ENCODE assay signal across 25 cellular contexts in genomic region chr6:23465912-23466311, GRCh38.
"Had no signal": no experiment of that assay in that cellular context is flagged by ENCODE, and none has a peak within 500 bp of the region (broad histone marks: within the 10 kb centered on the region; RNA-seq: fewer than 3 reads in every experiment).

No MANE protein-coding gene starts in this region.

- H3K27ac Mint-ChIP-seq: dendritic cell treated with granulocyte-macrophage colony-stimulating factor and Interleukin-4, amounts not matched to agents 40 ng/mL and 50 ng/mL, for 4 days; effector memory CD8-positive, alpha-beta T cell; endodermal cell had no signal

- H3K27me3 Mint-ChIP-seq: dendritic cell treated with granulocyte-macrophage colony-stimulating factor and Interleukin-4, amounts not matched to agents 40 ng/mL and 50 ng/mL, for 4 days; effector memory CD8-positive, alpha-beta T cell had no signal

- H3K36me3 ChIP-seq: colonic mucosa, esophagus muscularis mucosa, esophagus squamous epithelium, gastrocnemius medialis, gastroesophageal sphincter, heart left ventricle, heart right ventricle had no signal

- H3K4me3 ChIP-seq: colonic mucosa, coronary artery, dorsolateral prefrontal cortex, esophagus muscularis mucosa, esophagus squamous epithelium, gastrocnemius medialis, gastroesophageal sphincter, heart left ventricle, heart right ventricle had no signal

- H3K27ac ChIP-seq: colonic mucosa, coronary artery, dorsolateral prefrontal cortex, epithelial cell of prostate, esophagus muscularis mucosa, esophagus squamous epithelium, foreskin keratinocyte, gastrocnemius medialis, gastroesophageal sphincter, heart left ventricle, heart right ventricle had no signal

- ATAC-seq: effector memory CD8-positive, alpha-beta T cell; esophagus mucosa; foreskin keratinocyte; gastrocnemius medialis; gastroesophageal sphincter; heart left ventricle; heart right ventricle had no signal

- H3K27me3 ChIP-seq: colonic mucosa, dorsolateral prefrontal cortex, esophagus muscularis mucosa, esophagus squamous epithelium, foreskin keratinocyte, gastrocnemius medialis, gastroesophageal sphincter, heart left ventricle, heart right ventricle had no signal

- H3K9me3 Mint-ChIP-seq: endodermal cell had no signal

- H3K9me3 ChIP-seq: colonic mucosa, esophagus squamous epithelium, gastrocnemius medialis, gastroesophageal sphincter, heart left ventricle had no signal

- H3K4me1 Mint-ChIP-seq: endodermal cell had no signal

- H3K4me3 Mint-ChIP-seq: dendritic cell treated with granulocyte-macrophage colony-stimulating factor and Interleukin-4, amounts not matched to agents 40 ng/mL and 50 ng/mL, for 4 days; effector memory CD8-positive, alpha-beta T cell; endodermal cell had no signal

- DNase-seq: colonic mucosa; cortex of kidney; dermis blood vessel endothelial cell; dorsolateral prefrontal cortex; effector CD4-positive, alpha-beta T cell; effector CD8-positive, alpha-beta T cell; effector memory CD4-positive, alpha-beta T cell; effector memory CD8-positive, alpha-beta T cell; endodermal cell; erythroblast; esophagus squamous epithelium; foreskin fibroblast; foreskin keratinocyte; foreskin melanocyte; gastrocnemius medialis; glutamatergic neuron; head of caudate nucleus; heart left ventricle; heart right ventricle had no signal
